In genomic region chr3:129485681-129486056, GRCh38 we compare ENCODE assay signal across 10 cellular contexts. TPM values are rescaled to one million over a fixed set of nuclear protein-coding genes. Genes with fewer than 3 reads are reported as not detected.
A peak's percentile ranks its signal among the peaks of the same experiment; 100 is the strongest.
DNase-seq lines count a peak whose midpoint lies in the region; ATAC-seq and TF ChIP-seq lines count a peak whose summit lies in the region.
"Had no signal": no experiment of that assay in that cellular context is flagged by ENCODE, and none has a peak within 500 bp of the region (broad histone marks: within the 10 kb centered on the region; RNA-seq: fewer than 3 reads in every experiment).

No MANE protein-coding gene starts in this region.

- 0 out of 4 replicates have a peak, but pooled peaks cover 0 to 4% of the 10 kb centered on the region in 2 experiments for H3K79me1 ChIP-seq in IMR-90 (ENCODE audit: low read depth in 1 of 2, low read length in 2 of 2)

- H2BK20ac ChIP-seq in IMR-90 (ENCODE audit: low read depth, low read length): no peak overlapping the region

- H3K4ac ChIP-seq in IMR-90 (ENCODE audit: low read depth, low read length): peak overlapping the region; percentile 72

- peak overlapping the region; percentile 85 for H3K27ac Mint-ChIP-seq in chondrocyte (ENCODE audit: unreplicated experiment)
- H3K27ac Mint-ChIP-seq: activated naive CD4-positive, alpha-beta T cell treated with anti-CD3 and anti-CD28 coated beads, Interleukin-2, amount 50 U/mL, for 24 hours had no signal

- CTCF ChIA-PET in IMR-90 (lab: Yijun Ruan, JAX): interaction anchor here (1.3 to 1.9 kb wide), 2 partner anchors 73 to 102 kb away, joined by 3 to 8 read pairs; no protein-coding TSS in a partner anchor

- peak; percentile 8; the same call in 1 of the 2 replicates for TF ChIP-seq RAD21 in IMR-90 (IDR thresholded peaks at IDR 0.05; ENCODE audit: low read length)

- H3K9ac ChIP-seq in IMR-90 (ENCODE audit: low read depth, low read length): no peak overlapping the region
- no peak overlapping the region for H3K9ac ChIP-seq in MM.1S (ENCODE audit: low read length)

- H2AK9ac ChIP-seq in IMR-90 (replicated peaks; ENCODE audit: low read depth, low read length, poor library complexity): peak overlapping the region; percentile 81

- 15% methylated on average over 7 of the region's 8 CpGs; no CpG with 5 or more reads in 1 of the 2 experiments for WGBS in IMR-90 (ENCODE audit: extremely low coverage in 2 of 2, insufficient read length in 1 of 2), 2 experiments

- H3K36me3 Mint-ChIP-seq in chondrocyte (ENCODE audit: low read depth): peaks cover 6% of the 10 kb centered on the region
- H3K36me3 Mint-ChIP-seq: activated naive CD4-positive, alpha-beta T cell treated with anti-CD3 and anti-CD28 coated beads, Interleukin-2, amount 50 U/mL, for 24 hours had no signal

- H2AK5ac ChIP-seq in IMR-90 (ENCODE audit: low read depth, low read length): 0 out of 2 replicates have a peak overlapping the region, but pooled peaks have one; percentile 7

- peak overlapping the region; percentile 87; the same call in 1 of the 2 replicates for H2BK120ac ChIP-seq in IMR-90 (ENCODE audit: low read depth, low read length)

- H4K20me1 ChIP-seq in IMR-90 (ENCODE audit: insufficient read depth, low read length): peaks cover 9% of the 10 kb centered on the region
- no peaks in the 10 kb centered on the region for H4K20me1 ChIP-seq in MM.1S (ENCODE audit: insufficient read depth, low read length)

- no peaks in the 10 kb centered on the region for H3K79me2 ChIP-seq in MM.1S (ENCODE audit: low read length)

- no peak overlapping the region; the same call in 1 of the 2 replicates for H3K14ac ChIP-seq in IMR-90 (replicated peaks; ENCODE audit: low read depth, low read length)

- ATAC-seq in IMR-90 (ENCODE audit: low read depth): peak; percentile 76
- no peak for ATAC-seq in GM21737 (IDR thresholded peaks at IDR 0.05; ENCODE audit: unreplicated experiment)

- H2AFZ ChIP-seq in IMR-90 (replicated peaks; ENCODE audit: low read length, poor library complexity) (peak overlapping the region; percentile 83), MM.1S (ENCODE audit: low read length) (no peak overlapping the region)

- no peaks in the 10 kb centered on the region for H3K27me3 Mint-ChIP-seq in chondrocyte (ENCODE audit: low read depth)
- H3K27me3 Mint-ChIP-seq: activated naive CD4-positive, alpha-beta T cell treated with anti-CD3 and anti-CD28 coated beads, Interleukin-2, amount 50 U/mL, for 24 hours had no signal

- H4K91ac ChIP-seq in IMR-90 (ENCODE audit: insufficient read depth, low read depth, low read length): no peak overlapping the region

- no peak overlapping the region; the same call in 1 of the 2 replicates for H3K23ac ChIP-seq in IMR-90 (ENCODE audit: low read depth, low read length)

- H3K9me1 ChIP-seq in IMR-90 (ENCODE audit: insufficient read depth, low read length): peaks cover 14% of the 10 kb centered on the region

- peaks cover 2% of the 10 kb centered on the region; the same call in 1 of the 2 replicates for H3K36me3 ChIP-seq in IMR-90 (ENCODE audit: control insufficient read depth, insufficient read depth, low read length)
- H3K36me3 ChIP-seq in MM.1S (replicated peaks; ENCODE audit: insufficient read depth, low read length): no peaks in the 10 kb centered on the region

- TF ChIP-seq POLR2A in IMR-90 (IDR thresholded peaks at IDR 0.05; ENCODE audit: low read depth, low read length): 0 out of 2 replicates have a peak, but pooled peaks have one; percentile 15

- no peak overlapping the region for H3K56ac ChIP-seq in IMR-90 (ENCODE audit: extremely low read depth, insufficient read depth, low read length)

- H3K18ac ChIP-seq in IMR-90 (ENCODE audit: low read depth, low read length): no peak overlapping the region

- H4K5ac ChIP-seq in IMR-90 (ENCODE audit: low read depth, low read length): no peak overlapping the region

- dilution Hi-C loops in IMR-90 (cut with HindIII; ENCODE audit: low sequenced_read_pairs, unreplicated experiment): no loop called here

- peak overlapping the region; percentile 61 for H2BK5ac ChIP-seq in IMR-90 (ENCODE audit: low read depth, low read length, poor library complexity, severe bottlenecking)

- no peaks in the 10 kb centered on the region for H3K9me3 Mint-ChIP-seq in chondrocyte (ENCODE audit: low read depth)
- H3K9me3 Mint-ChIP-seq: activated naive CD4-positive, alpha-beta T cell treated with anti-CD3 and anti-CD28 coated beads, Interleukin-2, amount 50 U/mL, for 24 hours had no signal

- TF ChIP-seq CTCF in IMR-90 (conservative IDR thresholded peaks at IDR 0.05; ENCODE audit: low read depth, low read length): no peak
- no peak for TF ChIP-seq CTCF in chondrocyte (IDR thresholded peaks at IDR 0.05)
- no peak for TF ChIP-seq CTCF in MM.1S (IDR thresholded peaks at IDR 0.05; ENCODE audit: low read length)

- H3K4me2 ChIP-seq in IMR-90 (ENCODE audit: low read depth, low read length): no peak overlapping the region
- no peak overlapping the region for H3K4me2 ChIP-seq in MM.1S (ENCODE audit: low read depth, low read length)

- no peaks in the 10 kb centered on the region for H3K9me2 ChIP-seq in MM.1S (replicated peaks; ENCODE audit: insufficient read depth, low read length)

- H3K4me3 ChIP-seq in IMR-90 (ENCODE audit: insufficient read depth, low read depth, low read length) (no peak overlapping the region), MM.1S (ENCODE audit: low read length) (no peak overlapping the region)

- peak; percentile 94 for DNase-seq in IMR-90
- no peak for DNase-seq in chondrocyte (ENCODE audit: low spot score)
- DNase-seq in NCI-H345 (lab: John Stamatoyannopoulos, UW): no peak
- no peak for DNase-seq in MM.1S
- no peak for DNase-seq in NCI-H2171 (lab: John Stamatoyannopoulos, UW)
- DNase-seq: NCI-H1436 treated with DMSO at 0.1 percent for 48 hours had no signal

- no TSS peak for BruUV-seq in IMR-90 (replicated peaks; lab: Mats Ljungman, UMichigan)

- H3K9me3 ChIP-seq in IMR-90 (ENCODE audit: control insufficient read depth, insufficient read depth, low read length) (no peaks in the 10 kb centered on the region), MM.1S (replicated peaks; ENCODE audit: insufficient read depth, low read length) (no peaks in the 10 kb centered on the region)

- POLR2A ChIA-PET in IMR-90 (lab: Charles Lee; ENCODE audit: unreplicated experiment): no interaction called here

- no peaks in the 10 kb centered on the region for H3K27me3 ChIP-seq in IMR-90 (ENCODE audit: control insufficient read depth, insufficient read depth, low read length)
- no peaks in the 10 kb centered on the region for H3K27me3 ChIP-seq in layer of hippocampus (ENCODE audit: control insufficient read depth, insufficient read depth, low read length)
- no peaks in the 10 kb centered on the region for H3K27me3 ChIP-seq in MM.1S (replicated peaks; ENCODE audit: insufficient read depth, low read length)

- peak overlapping the region; percentile 53; the same call in 1 of the 3 replicates for H2BK15ac ChIP-seq in IMR-90 (ENCODE audit: low read depth, low read length)

- H3K4me3 Mint-ChIP-seq in chondrocyte (ENCODE audit: unreplicated experiment): no peak overlapping the region
- H3K4me3 Mint-ChIP-seq: activated naive CD4-positive, alpha-beta T cell treated with anti-CD3 and anti-CD28 coated beads, Interleukin-2, amount 50 U/mL, for 24 hours had no signal

- H4K8ac ChIP-seq in IMR-90 (ENCODE audit: low read depth in 2 of 2, low read length in 2 of 2): 0 out of 4 replicates have a peak overlapping the region, but pooled peaks of 1 of the 2 experiments have one; percentile 66

- no peaks in the 10 kb centered on the region for H3F3A ChIP-seq in MM.1S (ENCODE audit: insufficient read depth, low read length)

- H3K4me1 ChIP-seq in IMR-90 (ENCODE audit: control insufficient read depth, insufficient read depth, low read length) (peaks cover 25% of the 10 kb centered on the region), MM.1S (ENCODE audit: low read length) (0 out of 2 replicates have a peak, but pooled peaks cover 3% of the 10 kb centered on the region)

- in situ Hi-C loops in IMR-90 (cut with MboI; ENCODE audit: low sequenced_read_pairs): no loop called here

- H3K4me1 Mint-ChIP-seq in chondrocyte (ENCODE audit: low read depth): peaks cover 35% of the 10 kb centered on the region

- H3K27ac ChIP-seq in IMR-90 (ENCODE audit: insufficient read depth, low read length) (peak overlapping the region; percentile 42; the same call in 1 of the 2 replicates), layer of hippocampus (ENCODE audit: low read depth, low read length) (peak overlapping the region; percentile 16), temporal lobe (ENCODE audit: low read depth, low read length) (peak overlapping the region; percentile 56), MM.1S (ENCODE audit: low read length) (no peak overlapping the region)

- intact Hi-C loops in IMR-90 (cut with micrococcal nuclease): loop anchor here (2.0 to 5.0 kb wide), 2 partner anchors 43 to 103 kb away; partner anchors contain the start of gene IFT122

RNA-seq across cellular contexts. Expression of gene RHO, which starts 42.8 kb away (rescaled TPM):
- total RNA-seq in IMR-90 (2012; rRNA removed) (not detected in 2 replicates), chondrocyte (not detected in 3 replicates), temporal lobe (not detected)
- polyA plus RNA-seq in IMR-90 (2012; rRNA removed): not detected in 2 replicates
- not detected in 2 replicates for polyA plus RNA-seq in IMR-90 (2012; cell fraction: cytosol; rRNA removed)
- 0.03 TPM in 1 of 2 replicates, not detected in the other for polyA plus RNA-seq in IMR-90 (2012; cell fraction: nucleus; rRNA removed; ENCODE audit: low replicate concordance)

RNA-seq across cellular contexts. Expression of gene IFT122, which starts 45.6 kb away (rescaled TPM):
- total RNA-seq in IMR-90 (2012; rRNA removed) (27.2 and 28.0 TPM in 2 replicates), chondrocyte (16.2 to 29.1 TPM (median 17.5 TPM) in 3 replicates), temporal lobe (21.4 TPM)
- polyA plus RNA-seq in IMR-90 (2012; rRNA removed): 16.8 and 17.1 TPM in 2 replicates
- 12.3 and 16.3 TPM in 2 replicates for polyA plus RNA-seq in IMR-90 (2012; cell fraction: cytosol; rRNA removed)
- polyA plus RNA-seq in IMR-90 (2012; cell fraction: nucleus; rRNA removed; ENCODE audit: low replicate concordance): 63.8 and 113 TPM in 2 replicates

RNA-seq across cellular contexts. Expression of gene MBD4, which starts 45.9 kb away (rescaled TPM):
- total RNA-seq in IMR-90 (2012; rRNA removed): 13.8 and 22.2 TPM in 2 replicates
- 14.9 and 15.0 TPM in 2 replicates for polyA plus RNA-seq in IMR-90 (2012; rRNA removed)
- 6.9 and 10.6 TPM in 2 replicates for polyA plus RNA-seq in IMR-90 (2012; cell fraction: cytosol; rRNA removed)
- 30.3 and 65.5 TPM in 2 replicates for polyA plus RNA-seq in IMR-90 (2012; cell fraction: nucleus; rRNA removed; ENCODE audit: low replicate concordance)
- 20.0 to 29.5 TPM (median 20.6 TPM) in 3 replicates for total RNA-seq in chondrocyte
- 12.8 TPM for total RNA-seq in temporal lobe

RNA-seq across cellular contexts. Expression of gene EFCAB12, which starts 57.2 kb away (rescaled TPM):
- total RNA-seq in IMR-90 (2012; rRNA removed) (under 0.01 TPM in 2 replicates), chondrocyte (0.10 TPM in 1 of 3 replicates, not detected in the others), temporal lobe (under 0.01 TPM)
- polyA plus RNA-seq in IMR-90 (2012; rRNA removed): 0.09 and 0.17 TPM in 2 replicates
- 0.02 and 0.04 TPM in 2 replicates for polyA plus RNA-seq in IMR-90 (2012; cell fraction: cytosol; rRNA removed)
- 0.41 and 0.62 TPM in 2 replicates for polyA plus RNA-seq in IMR-90 (2012; cell fraction: nucleus; rRNA removed; ENCODE audit: low replicate concordance)

RNA-seq across cellular contexts. Expression of gene H1-8, which starts 57.3 kb away (rescaled TPM):
- not detected in 2 replicates for total RNA-seq in IMR-90 (2012; rRNA removed)
- polyA plus RNA-seq in IMR-90 (2012; rRNA removed): not detected in 2 replicates
- not detected in 2 replicates for polyA plus RNA-seq in IMR-90 (2012; cell fraction: cytosol; rRNA removed)
- polyA plus RNA-seq in IMR-90 (2012; cell fraction: nucleus; rRNA removed; ENCODE audit: low replicate concordance): not detected in 2 replicates
- total RNA-seq in chondrocyte: not detected in 3 replicates
- total RNA-seq in temporal lobe: not detected
